Comparison of ENCODE assay signal across 9 cellular contexts in the genomic region with DNA sequence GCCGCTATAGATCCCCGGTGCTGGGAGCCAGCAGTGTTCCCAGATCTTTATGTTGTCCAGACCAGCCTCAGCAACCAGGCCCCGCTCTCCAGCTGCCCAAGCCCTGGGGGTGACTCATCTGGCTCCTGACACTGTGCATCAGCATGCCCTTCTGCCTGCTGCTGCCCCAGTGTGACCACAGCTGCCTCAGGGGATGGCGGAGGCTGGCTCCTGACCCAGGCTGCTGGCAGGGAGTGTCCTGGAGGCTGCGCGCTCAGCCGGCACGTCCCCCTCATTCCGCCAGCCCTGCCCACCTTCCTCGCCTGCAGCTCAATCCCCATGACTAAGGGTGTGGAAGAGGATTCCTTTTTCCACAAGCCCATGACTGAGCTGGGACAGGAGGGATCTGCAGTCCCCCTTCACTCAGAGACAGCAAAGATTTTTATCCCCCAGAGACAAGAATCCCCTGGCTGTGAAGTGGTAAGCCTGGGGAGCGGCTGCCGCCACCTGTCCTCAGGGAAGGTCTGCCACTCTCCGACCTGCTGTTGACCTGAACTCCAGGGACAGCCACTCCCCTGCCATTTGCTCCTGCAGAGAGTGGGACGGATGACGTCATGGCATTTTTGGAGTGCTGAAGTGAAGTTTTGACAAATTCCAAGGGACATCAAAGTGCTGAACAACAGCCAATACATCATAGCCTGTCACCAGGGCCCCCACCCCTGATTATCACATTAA.
DNase-seq lines count a peak whose midpoint lies in the region; ATAC-seq and TF ChIP-seq lines count a peak whose summit lies in the region.
"Had no signal": no experiment of that assay in that cellular context is flagged by ENCODE, and none has a peak within 500 bp of the region (broad histone marks: within the 10 kb centered on the region; RNA-seq: fewer than 3 reads in every experiment).

No MANE protein-coding gene starts in this region.

- no peak overlapping the region for H3K9ac ChIP-seq in HUES64 (ENCODE audit: low read depth, low read length)

- H3K4me3 Mint-ChIP-seq in WTC11, result no peak overlapping the region
- H3K4me3 Mint-ChIP-seq: activated naive CD8-positive, alpha-beta T cell had no signal

- no peak overlapping the region for H3K27ac Mint-ChIP-seq in WTC11
- H3K27ac Mint-ChIP-seq: activated naive CD8-positive, alpha-beta T cell had no signal

- no peaks in the 10 kb centered on the region for H3K36me3 Mint-ChIP-seq in WTC11

- H3K36me3 ChIP-seq in HUES64 (ENCODE audit: insufficient read depth, low read length), result no peaks in the 10 kb centered on the region
- H3K36me3 ChIP-seq in tibial artery, result no peaks in the 10 kb centered on the region
- H3K36me3 ChIP-seq: sigmoid colon had no signal

- POLR2A ChIA-PET in WTC11 (lab: Charles Lee), result no interaction called here

- no peaks in the 10 kb centered on the region for H3K9me3 Mint-ChIP-seq in WTC11

- TF ChIP-seq CTCF in WTC11 (IDR thresholded peaks at IDR 0.05) (no peak), tibial artery (IDR thresholded peaks at IDR 0.05) (no peak)

- ATAC-seq in WTC11 (peak; percentile 25), HG02798 (IDR thresholded peaks at IDR 0.05; ENCODE audit: poor library complexity, unreplicated experiment) (no peak)

- CTCF ChIA-PET in WTC11 (lab: Charles Lee), result interaction anchor here (0.6 to 1.2 kb wide), 2 partner anchors 35 to 187 kb away, joined by 3 read pairs; no protein-coding TSS in a partner anchor

- H3K27me3 Mint-ChIP-seq in WTC11 (ENCODE audit: low read depth), result no peaks in the 10 kb centered on the region
- H3K27me3 Mint-ChIP-seq: activated naive CD8-positive, alpha-beta T cell had no signal

- H3K27me3 ChIP-seq in HUES64 (ENCODE audit: insufficient read depth, low read length), result no peaks in the 10 kb centered on the region
- H3K27me3 ChIP-seq in tibial artery, result no peaks in the 10 kb centered on the region
- H3K27me3 ChIP-seq: sigmoid colon had no signal

- DNase-seq in WTC11 (ENCODE audit: low spot score) (no peak), hepatic stellate cell (ENCODE audit: low spot score) (peak; percentile 79), tibial artery (peak in 1 of 2 donors; percentile 83), cerebellar cortex (ENCODE audit: low spot score) (no peak)
- no peak for DNase-seq in activated T-cell treated with anti-CD3 and anti-CD28 coated beads, Interleukin-2, amount 50 U/mL, for 48 hours
- DNase-seq: sigmoid colon had no signal

- peak overlapping the region; percentile 7; the same call in 1 of the 2 replicates for H3K27ac ChIP-seq in HUES64 (ENCODE audit: low read depth, low read length)
- peak overlapping the region; percentile 33 to 57 for H3K27ac ChIP-seq in tibial artery
- H3K27ac ChIP-seq: sigmoid colon had no signal

- H3K4me1 Mint-ChIP-seq in WTC11, result peaks cover 20% of the 10 kb centered on the region

- H3K4me3 ChIP-seq in HUES64 (ENCODE audit: low read length) (no peak overlapping the region), tibial artery (no peak overlapping the region)
- H3K4me3 ChIP-seq: sigmoid colon had no signal

- 33% methylated on average over 15 of the region's 15 CpGs for WGBS in HUES64

- intact Hi-C loops in tibial artery (cut with DNase I; ENCODE audit: low total_unique reads), result no loop called here

- H3K4me1 ChIP-seq in HUES64 (ENCODE audit: insufficient read depth, low read length) (peaks cover 27% of the 10 kb centered on the region), tibial artery (peaks cover 0 to 46% (median 22%) of the 10 kb centered on the region in 4 donors)

- H3K9me3 ChIP-seq in HUES64 (ENCODE audit: insufficient read depth, low read depth, low read length), result no peaks in the 10 kb centered on the region
- H3K9me3 ChIP-seq in tibial artery, result no peaks in the 10 kb centered on the region
- H3K9me3 ChIP-seq: sigmoid colon had no signal

TF ChIP-seq in WTC11, 78 proteins besides CTCF, POLR2A, EP300 and RAD21 (continues in another document):
- TF ChIP-seq RORB (CRISPR knock-in tag; IDR thresholded peaks at IDR 0.05) (no peak), ATF1 (CRISPR knock-in tag; IDR thresholded peaks at IDR 0.05) (no peak), JUN (CRISPR knock-in tag; IDR thresholded peaks at IDR 0.05) (no peak), CREM (CRISPR knock-in tag; IDR thresholded peaks at IDR 0.05) (no peak), SMAD4 (CRISPR knock-in tag; IDR thresholded peaks at IDR 0.05) (no peak), ATF6 (CRISPR knock-in tag; IDR thresholded peaks at IDR 0.05) (no peak)
- TF ChIP-seq, protein P1, sequence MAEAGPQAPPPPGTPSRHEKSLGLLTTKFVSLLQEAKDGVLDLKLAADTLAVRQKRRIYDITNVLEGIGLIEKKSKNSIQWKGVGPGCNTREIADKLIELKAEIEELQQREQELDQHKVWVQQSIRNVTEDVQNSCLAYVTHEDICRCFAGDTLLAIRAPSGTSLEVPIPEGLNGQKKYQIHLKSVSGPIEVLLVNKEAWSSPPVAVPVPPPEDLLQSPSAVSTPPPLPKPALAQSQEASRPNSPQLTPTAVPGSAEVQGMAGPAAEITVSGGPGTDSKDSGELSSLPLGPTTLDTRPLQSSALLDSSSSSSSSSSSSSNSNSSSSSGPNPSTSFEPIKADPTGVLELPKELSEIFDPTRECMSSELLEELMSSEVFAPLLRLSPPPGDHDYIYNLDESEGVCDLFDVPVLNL (CRISPR knock-in tag; IDR thresholded peaks at IDR 0.05; ENCODE audit: borderline replicate concordance, low read depth), result no peak
- TF ChIP-seq, protein P2, sequence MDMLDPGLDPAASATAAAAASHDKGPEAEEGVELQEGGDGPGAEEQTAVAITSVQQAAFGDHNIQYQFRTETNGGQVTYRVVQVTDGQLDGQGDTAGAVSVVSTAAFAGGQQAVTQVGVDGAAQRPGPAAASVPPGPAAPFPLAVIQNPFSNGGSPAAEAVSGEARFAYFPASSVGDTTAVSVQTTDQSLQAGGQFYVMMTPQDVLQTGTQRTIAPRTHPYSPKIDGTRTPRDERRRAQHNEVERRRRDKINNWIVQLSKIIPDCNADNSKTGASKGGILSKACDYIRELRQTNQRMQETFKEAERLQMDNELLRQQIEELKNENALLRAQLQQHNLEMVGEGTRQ (CRISPR knock-in tag; IDR thresholded peaks at IDR 0.05), result no peak
- TF ChIP-seq, protein P3, sequence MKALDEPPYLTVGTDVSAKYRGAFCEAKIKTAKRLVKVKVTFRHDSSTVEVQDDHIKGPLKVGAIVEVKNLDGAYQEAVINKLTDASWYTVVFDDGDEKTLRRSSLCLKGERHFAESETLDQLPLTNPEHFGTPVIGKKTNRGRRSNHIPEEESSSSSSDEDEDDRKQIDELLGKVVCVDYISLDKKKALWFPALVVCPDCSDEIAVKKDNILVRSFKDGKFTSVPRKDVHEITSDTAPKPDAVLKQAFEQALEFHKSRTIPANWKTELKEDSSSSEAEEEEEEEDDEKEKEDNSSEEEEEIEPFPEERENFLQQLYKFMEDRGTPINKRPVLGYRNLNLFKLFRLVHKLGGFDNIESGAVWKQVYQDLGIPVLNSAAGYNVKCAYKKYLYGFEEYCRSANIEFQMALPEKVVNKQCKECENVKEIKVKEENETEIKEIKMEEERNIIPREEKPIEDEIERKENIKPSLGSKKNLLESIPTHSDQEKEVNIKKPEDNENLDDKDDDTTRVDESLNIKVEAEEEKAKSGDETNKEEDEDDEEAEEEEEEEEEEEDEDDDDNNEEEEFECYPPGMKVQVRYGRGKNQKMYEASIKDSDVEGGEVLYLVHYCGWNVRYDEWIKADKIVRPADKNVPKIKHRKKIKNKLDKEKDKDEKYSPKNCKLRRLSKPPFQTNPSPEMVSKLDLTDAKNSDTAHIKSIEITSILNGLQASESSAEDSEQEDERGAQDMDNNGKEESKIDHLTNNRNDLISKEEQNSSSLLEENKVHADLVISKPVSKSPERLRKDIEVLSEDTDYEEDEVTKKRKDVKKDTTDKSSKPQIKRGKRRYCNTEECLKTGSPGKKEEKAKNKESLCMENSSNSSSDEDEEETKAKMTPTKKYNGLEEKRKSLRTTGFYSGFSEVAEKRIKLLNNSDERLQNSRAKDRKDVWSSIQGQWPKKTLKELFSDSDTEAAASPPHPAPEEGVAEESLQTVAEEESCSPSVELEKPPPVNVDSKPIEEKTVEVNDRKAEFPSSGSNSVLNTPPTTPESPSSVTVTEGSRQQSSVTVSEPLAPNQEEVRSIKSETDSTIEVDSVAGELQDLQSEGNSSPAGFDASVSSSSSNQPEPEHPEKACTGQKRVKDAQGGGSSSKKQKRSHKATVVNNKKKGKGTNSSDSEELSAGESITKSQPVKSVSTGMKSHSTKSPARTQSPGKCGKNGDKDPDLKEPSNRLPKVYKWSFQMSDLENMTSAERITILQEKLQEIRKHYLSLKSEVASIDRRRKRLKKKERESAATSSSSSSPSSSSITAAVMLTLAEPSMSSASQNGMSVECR (CRISPR knock-in tag; IDR thresholded peaks at IDR 0.05; ENCODE audit: borderline replicate concordance), result no peak
- TF ChIP-seq, protein P4, sequence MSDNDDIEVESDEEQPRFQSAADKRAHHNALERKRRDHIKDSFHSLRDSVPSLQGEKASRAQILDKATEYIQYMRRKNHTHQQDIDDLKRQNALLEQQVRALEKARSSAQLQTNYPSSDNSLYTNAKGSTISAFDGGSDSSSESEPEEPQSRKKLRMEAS (CRISPR knock-in tag; IDR thresholded peaks at IDR 0.05), result no peak
- TF ChIP-seq, protein P5, sequence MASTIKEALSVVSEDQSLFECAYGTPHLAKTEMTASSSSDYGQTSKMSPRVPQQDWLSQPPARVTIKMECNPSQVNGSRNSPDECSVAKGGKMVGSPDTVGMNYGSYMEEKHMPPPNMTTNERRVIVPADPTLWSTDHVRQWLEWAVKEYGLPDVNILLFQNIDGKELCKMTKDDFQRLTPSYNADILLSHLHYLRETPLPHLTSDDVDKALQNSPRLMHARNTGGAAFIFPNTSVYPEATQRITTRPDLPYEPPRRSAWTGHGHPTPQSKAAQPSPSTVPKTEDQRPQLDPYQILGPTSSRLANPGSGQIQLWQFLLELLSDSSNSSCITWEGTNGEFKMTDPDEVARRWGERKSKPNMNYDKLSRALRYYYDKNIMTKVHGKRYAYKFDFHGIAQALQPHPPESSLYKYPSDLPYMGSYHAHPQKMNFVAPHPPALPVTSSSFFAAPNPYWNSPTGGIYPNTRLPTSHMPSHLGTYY (CRISPR knock-in tag; IDR thresholded peaks at IDR 0.05), result no peak
